Comparison of ENCODE assay signal across 20 cellular contexts in the genomic region with DNA sequence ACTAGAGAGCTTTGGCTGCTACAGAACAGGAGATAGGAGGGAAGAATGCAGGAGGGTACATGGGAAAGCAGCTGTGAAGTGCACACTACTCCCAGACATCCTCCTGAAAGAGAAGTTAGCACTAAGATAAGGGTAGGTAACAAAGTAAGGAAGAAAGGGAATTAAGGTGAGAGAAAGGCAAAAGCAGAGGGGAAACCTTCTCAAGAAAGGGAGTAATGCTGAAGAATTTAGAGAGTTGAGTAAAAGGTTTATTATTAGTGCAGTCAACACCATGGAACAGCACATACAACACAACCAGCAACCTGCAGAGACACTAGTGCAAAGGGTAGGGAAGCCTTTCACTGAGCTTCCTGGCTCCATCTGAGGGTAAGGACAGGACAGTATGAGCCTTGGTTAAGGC. TPM values are rescaled to one million over a fixed set of nuclear protein-coding genes. Genes with fewer than 3 reads are reported as not detected.
DNase-seq lines count a peak whose midpoint lies in the region; ATAC-seq, FAIRE-seq and TF ChIP-seq lines count a peak whose summit lies in the region.
"Had no signal": no experiment of that assay in that cellular context is flagged by ENCODE, and none has a peak within 500 bp of the region (broad histone marks: within the 10 kb centered on the region; RNA-seq: fewer than 3 reads in every experiment).

No MANE protein-coding gene starts in this region.

- no peak for FAIRE-seq in kidney (lab: Jason Lieb, UNC)

- no peak overlapping the region for H3K4me2 ChIP-seq in osteoblast (ENCODE audit: insufficient read depth, low read length)
- H3K4me2 ChIP-seq: BLaER1 had no signal

- intact Hi-C loops in kidney (cut with DNase I) = no loop called here

- H3K9me3 ChIP-seq in endodermal cell (ENCODE audit: control insufficient read depth, low read length) = no peaks in the 10 kb centered on the region
- no peaks in the 10 kb centered on the region for H3K9me3 ChIP-seq in osteoblast (ENCODE audit: low read depth, low read length)
- H3K9me3 ChIP-seq in kidney (ENCODE audit: control insufficient read depth in 1 of 2, low read length in 2 of 2) = no peaks in the 10 kb centered on the region
- H3K9me3 ChIP-seq: BLaER1, Caco-2 had no signal

- H3K27ac ChIP-seq in endodermal cell (ENCODE audit: low read depth, low read length) (no peak overlapping the region), osteoblast (ENCODE audit: low read depth, low read length) (no peak overlapping the region), kidney (ENCODE audit: low read depth in 2 of 2, low read length in 2 of 2) (no peak overlapping the region)
- H3K27ac ChIP-seq: BLaER1 had no signal

- H3K27me3 Mint-ChIP-seq in activated naive CD4-positive, alpha-beta T cell treated with anti-CD3 and anti-CD28 coated beads, Interleukin-2, amount 50 U/mL, for 24 hours = no peaks in the 10 kb centered on the region
- peaks cover 4% of the 10 kb centered on the region for H3K27me3 Mint-ChIP-seq in HFFc6 (ENCODE audit: insufficient read depth)
- H3K27me3 Mint-ChIP-seq in endodermal cell (ENCODE audit: insufficient read depth) = no peaks in the 10 kb centered on the region

- no peaks in the 10 kb centered on the region for H3K9me3 Mint-ChIP-seq in activated naive CD4-positive, alpha-beta T cell treated with anti-CD3 and anti-CD28 coated beads, Interleukin-2, amount 50 U/mL, for 24 hours
- H3K9me3 Mint-ChIP-seq in activated naive CD4-positive, alpha-beta T cell treated with anti-CD3 and anti-CD28 coated beads, Interleukin-2, amount 50 U/mL, for 72 hours = no peaks in the 10 kb centered on the region
- H3K9me3 Mint-ChIP-seq in HFFc6 (no peaks in the 10 kb centered on the region), endodermal cell (no peaks in the 10 kb centered on the region)

- H3K36me3 ChIP-seq in endodermal cell (ENCODE audit: control insufficient read depth, insufficient read depth, low read length) (peaks cover 45% of the 10 kb centered on the region), osteoblast (ENCODE audit: insufficient read depth, low read length) (peaks cover 41% of the 10 kb centered on the region), kidney (ENCODE audit: control insufficient read depth in 1 of 2, insufficient read depth in 2 of 2, low read length in 2 of 2) (peaks cover 25 to 34% of the 10 kb centered on the region in 2 donors)

- H3K27me3 ChIP-seq in endodermal cell (ENCODE audit: control insufficient read depth, insufficient read depth, low read length, poor library complexity, severe bottlenecking) (no peaks in the 10 kb centered on the region), osteoblast (ENCODE audit: insufficient read depth, low read length) (no peaks in the 10 kb centered on the region)
- H3K27me3 ChIP-seq: BLaER1 had no signal

- no peak overlapping the region for H2AFZ ChIP-seq in osteoblast (ENCODE audit: low read length)

- H3K36me3 Mint-ChIP-seq in activated naive CD4-positive, alpha-beta T cell treated with anti-CD3 and anti-CD28 coated beads, Interleukin-2, amount 50 U/mL, for 24 hours = peaks cover 4% of the 10 kb centered on the region
- H3K36me3 Mint-ChIP-seq in activated naive CD4-positive, alpha-beta T cell treated with anti-CD3 and anti-CD28 coated beads, Interleukin-2, amount 50 U/mL, for 72 hours = no peaks in the 10 kb centered on the region
- H3K36me3 Mint-ChIP-seq in HFFc6 (ENCODE audit: low read depth) (peaks cover 32% of the 10 kb centered on the region), endodermal cell (ENCODE audit: low read depth) (peaks cover 35% of the 10 kb centered on the region)

- no peak for DNase-seq in activated naive CD4-positive, alpha-beta T cell treated with anti-CD3 and anti-CD28 coated beads, Interleukin-2, amount 50 U/mL, for 72 hours (ENCODE audit: low spot score in 2 of 2)
- DNase-seq in HFFc6 = no peak
- no peak for DNase-seq in endodermal cell
- DNase-seq in osteoblast (ENCODE audit: insufficient read length, low spot score, missing footprints) = peak; percentile 31
- DNase-seq in kidney = no peak
- no peak for DNase-seq in NCI-H2081 treated with DMSO at 0.1 percent for 48 hours (lab: John Stamatoyannopoulos, UW)
- DNase-seq: 8988T, Caco-2, DMS153, GOT3, KG1, NCI-H1436, NCI-H2029, NCI-H2171 treated with DMSO at 0.1 percent for 48 hours, NCI-H748 treated with DMSO at 0.1 percent for 48 hours, RPMI8226 had no signal

- no peaks in the 10 kb centered on the region for H3K79me2 ChIP-seq in osteoblast (ENCODE audit: insufficient read depth, low read length)

- no peak overlapping the region for H3K9ac ChIP-seq in endodermal cell (ENCODE audit: extremely low read depth, low read length, poor library complexity, severe bottlenecking)
- no peak overlapping the region for H3K9ac ChIP-seq in kidney (ENCODE audit: low read length in 2 of 2)
- H3K9ac ChIP-seq: BLaER1 had no signal

- no peak overlapping the region for H3K4me3 Mint-ChIP-seq in activated naive CD4-positive, alpha-beta T cell treated with anti-CD3 and anti-CD28 coated beads, Interleukin-2, amount 50 U/mL, for 24 hours
- H3K4me3 Mint-ChIP-seq in HFFc6 (no peak overlapping the region), endodermal cell (no peak overlapping the region)

- no peak overlapping the region for H3K4me3 ChIP-seq in endodermal cell (ENCODE audit: low read length)
- H3K4me3 ChIP-seq in osteoblast (ENCODE audit: insufficient read depth, low read length) = no peak overlapping the region
- H3K4me3 ChIP-seq in kidney (ENCODE audit: low read length in 2 of 2) = no peak overlapping the region
- H3K4me3 ChIP-seq: BLaER1 had no signal

- H3K27ac Mint-ChIP-seq in activated naive CD4-positive, alpha-beta T cell treated with anti-CD3 and anti-CD28 coated beads, Interleukin-2, amount 50 U/mL, for 24 hours = peak overlapping the region; percentile 61
- H3K27ac Mint-ChIP-seq in activated naive CD4-positive, alpha-beta T cell treated with anti-CD3 and anti-CD28 coated beads, Interleukin-2, amount 50 U/mL, for 72 hours = peak overlapping the region in 1 of 2 donors; percentile 34
- H3K27ac Mint-ChIP-seq in HFFc6 (peak overlapping the region; percentile 30; the same call in 1 of the 2 replicates), endodermal cell (peak overlapping the region; percentile 6)

- TF ChIP-seq CTCF in HFFc6 (IDR thresholded peaks at IDR 0.05) (no peak), endodermal cell (conservative IDR thresholded peaks at IDR 0.05) (no peak), osteoblast (IDR thresholded peaks at IDR 0.05; ENCODE audit: extremely low read depth, low read depth, low read length) (no peak), kidney (IDR thresholded peaks at IDR 0.05; ENCODE audit: borderline replicate concordance, extremely low read depth, insufficient read depth) (no peak)

- ATAC-seq in activated naive CD4-positive, alpha-beta T cell treated with anti-CD3 and anti-CD28 coated beads, Interleukin-2, amount 50 U/mL, for 72 hours = no peak
- no peak for ATAC-seq in GM19035 (IDR thresholded peaks at IDR 0.05; ENCODE audit: unreplicated experiment)

- peaks cover 13% of the 10 kb centered on the region for H4K20me1 ChIP-seq in osteoblast (ENCODE audit: insufficient read depth, low read length)
- H4K20me1 ChIP-seq: BLaER1 had no signal

- H3K4me1 Mint-ChIP-seq in activated naive CD4-positive, alpha-beta T cell treated with anti-CD3 and anti-CD28 coated beads, Interleukin-2, amount 50 U/mL, for 24 hours = peaks cover 4% of the 10 kb centered on the region
- H3K4me1 Mint-ChIP-seq in HFFc6 (ENCODE audit: low read depth) (peaks cover 32% of the 10 kb centered on the region), endodermal cell (peaks cover 9% of the 10 kb centered on the region)

- H3K4me1 ChIP-seq in endodermal cell (ENCODE audit: control insufficient read depth, insufficient read depth, low read length) (peaks cover 5% of the 10 kb centered on the region), osteoblast (ENCODE audit: insufficient read depth, low read length) (peaks cover 11% of the 10 kb centered on the region), kidney (ENCODE audit: control insufficient read depth in 1 of 2, insufficient read depth in 1 of 2, low read depth in 1 of 2, low read length in 2 of 2) (no peaks in the 10 kb centered on the region)
- H3K4me1 ChIP-seq: BLaER1, Caco-2 had no signal

RNA-seq across cellular contexts. Expression of a gene that starts 15.0 kb away (rescaled TPM):
- total RNA-seq in activated naive CD4-positive, alpha-beta T cell treated with anti-CD3 and anti-CD28 coated beads, Interleukin-2, amount 50 U/mL, for 72 hours = 100 to 1,000 TPM; 101 to 123 TPM
- 10 to 100 TPM; 72.1 to 99.8 (median 87.1) TPM for total RNA-seq in HFFc6 (2021; fragmentation: NEBNext Ultra II Directional; extraction: Animal tissue kit (Norgen Biotek cat#: 25700))
- total RNA-seq in endodermal cell (100 to 1,000 TPM; 127 to 129 TPM), osteoblast (65.9 and 70.4 TPM in 2 replicates), kidney (112 TPM)
- polyA plus RNA-seq in endodermal cell (2013, experiment 1 of 2) = 114 TPM
- polyA plus RNA-seq in endodermal cell (2013, experiment 2 of 2) = 107 TPM
- polyA plus RNA-seq in kidney (ENCODE audit: insufficient read depth, low read depth, low replicate concordance) = 18.8 TPM

RNA-seq across cellular contexts. Expression of a gene that starts 17.4 kb away (rescaled TPM):
- total RNA-seq in activated naive CD4-positive, alpha-beta T cell treated with anti-CD3 and anti-CD28 coated beads, Interleukin-2, amount 50 U/mL, for 72 hours = 10 to 100 TPM; 33.4 to 39.0 TPM
- total RNA-seq in HFFc6 (2021; fragmentation: NEBNext Ultra II Directional; extraction: Animal tissue kit (Norgen Biotek cat#: 25700)) = 100 to 1,000 TPM in 1 of 6 experiments, 10 to 100 TPM in 5; 65.9 to 103 (median 71.2) TPM
- 10 to 100 TPM; 45.8 to 48.9 TPM for total RNA-seq in endodermal cell
- 41.5 TPM for polyA plus RNA-seq in endodermal cell (2013, experiment 1 of 2)
- 40.9 TPM for polyA plus RNA-seq in endodermal cell (2013, experiment 2 of 2)
- total RNA-seq in osteoblast = 155 and 159 TPM in 2 replicates
- 45.5 TPM for total RNA-seq in kidney
- 17.6 TPM for polyA plus RNA-seq in kidney (ENCODE audit: insufficient read depth, low read depth, low replicate concordance)

RNA-seq across cellular contexts. Expression of a gene that starts 19.9 kb away (rescaled TPM):
- 10 to 100 TPM; 60.7 to 90.5 TPM for total RNA-seq in activated naive CD4-positive, alpha-beta T cell treated with anti-CD3 and anti-CD28 coated beads, Interleukin-2, amount 50 U/mL, for 72 hours
- total RNA-seq in HFFc6 (2021; fragmentation: NEBNext Ultra II Directional; extraction: Animal tissue kit (Norgen Biotek cat#: 25700)) = 10 to 100 TPM; 46.8 to 53.6 (median 49.4) TPM
- total RNA-seq in endodermal cell = 10 to 100 TPM; 27.0 to 35.1 TPM
- polyA plus RNA-seq in endodermal cell (2013, experiment 1 of 2) = 43.7 TPM
- 41.2 TPM for polyA plus RNA-seq in endodermal cell (2013, experiment 2 of 2)
- 26.8 and 27.4 TPM in 2 replicates for total RNA-seq in osteoblast
- 31.0 TPM for total RNA-seq in kidney
- polyA plus RNA-seq in kidney (ENCODE audit: insufficient read depth, low read depth, low replicate concordance) = 42.3 TPM

RNA-seq across cellular contexts. Expression of a gene that starts 25.6 kb away (rescaled TPM):
- 1 to 10 TPM in 1 of 2 donors, under 1 TPM in 1; 0.51 to 2.0 TPM for total RNA-seq in activated naive CD4-positive, alpha-beta T cell treated with anti-CD3 and anti-CD28 coated beads, Interleukin-2, amount 50 U/mL, for 72 hours
- under 1 TPM in 1 of 6 experiments, not detected in 5; 0.10 TPM for total RNA-seq in HFFc6 (2021; fragmentation: NEBNext Ultra II Directional; extraction: Animal tissue kit (Norgen Biotek cat#: 25700))
- total RNA-seq in endodermal cell (1 to 10 TPM; 2.5 to 3.2 TPM), osteoblast (not detected in 2 replicates), kidney (5.1 TPM)
- 3.1 TPM for polyA plus RNA-seq in endodermal cell (2013, experiment 1 of 2)
- 1.6 TPM for polyA plus RNA-seq in endodermal cell (2013, experiment 2 of 2)
- 164 TPM for polyA plus RNA-seq in kidney (ENCODE audit: insufficient read depth, low read depth, low replicate concordance)
- total RNA-seq: NCI-H460 had no signal

RNA-seq across cellular contexts. Expression of a gene that starts 46.1 kb away (rescaled TPM):
- total RNA-seq in activated naive CD4-positive, alpha-beta T cell treated with anti-CD3 and anti-CD28 coated beads, Interleukin-2, amount 50 U/mL, for 72 hours = 1,000 to 10,000 TPM; 1,014 to 1,193 TPM
- total RNA-seq in HFFc6 (2021; fragmentation: NEBNext Ultra II Directional; extraction: Animal tissue kit (Norgen Biotek cat#: 25700)) = 1,000 to 10,000 TPM; 2,668 to 3,384 (median 3,141) TPM
- 1,000 to 10,000 TPM; 1,640 to 1,647 TPM for total RNA-seq in endodermal cell
- 1,347 TPM for polyA plus RNA-seq in endodermal cell (2013, experiment 1 of 2)
- polyA plus RNA-seq in endodermal cell (2013, experiment 2 of 2) = 1,436 TPM
- total RNA-seq in osteoblast = 848 and 873 TPM in 2 replicates
- total RNA-seq in kidney = 1,630 TPM
- polyA plus RNA-seq in kidney (ENCODE audit: insufficient read depth, low read depth, low replicate concordance) = 4,190 TPM
